Comparison of ENCODE assay signal across 1 cellular context in the genomic region with DNA sequence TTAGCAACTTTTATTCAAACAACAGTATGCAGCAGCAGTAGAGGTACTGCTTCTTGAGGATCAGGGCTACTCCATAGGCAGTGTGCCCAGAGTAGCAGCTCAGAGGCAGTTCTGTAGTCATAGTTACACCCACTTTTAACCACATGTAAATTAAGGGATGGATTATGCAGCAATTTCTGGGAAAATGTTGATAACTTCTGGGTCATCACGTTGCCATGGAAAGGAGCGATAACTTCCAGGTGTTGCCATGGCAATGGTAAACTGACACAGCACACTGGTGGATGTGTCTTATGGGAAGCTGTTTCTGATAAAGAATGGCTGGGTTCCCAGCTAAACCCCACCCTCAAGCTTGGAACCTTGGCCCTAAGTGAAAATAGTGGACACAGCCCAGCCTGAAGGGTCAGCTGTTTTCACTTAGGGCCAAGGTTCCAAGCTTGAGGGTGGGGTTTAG.
TF ChIP-seq lines count a peak whose summit lies in the region.

No MANE protein-coding gene starts in this region.

TF ChIP-seq in K562, 482 proteins besides CTCF, POLR2A, EP300 and RAD21 (continued from another document and continues in another):
- TF ChIP-seq SAFB (IDR thresholded peaks at IDR 0.05; ENCODE audit: borderline replicate concordance, low read depth, low read length) (no peak), SMC3 (conservative IDR thresholded peaks at IDR 0.05; ENCODE audit: insufficient read depth, low read depth, low read length) (no peak), PHB2 (IDR thresholded peaks at IDR 0.05; ENCODE audit: low read depth) (no peak), CTBP1 (IDR thresholded peaks at IDR 0.05; ENCODE audit: borderline replicate concordance) (peak; percentile 95), ESRRB (CRISPR knock-in tag; IDR thresholded peaks at IDR 0.05; ENCODE audit: borderline replicate concordance) (no peak), SNIP1 (IDR thresholded peaks at IDR 0.05; ENCODE audit: low read depth) (no peak), KLF13 (tag; IDR thresholded peaks at IDR 0.05; ENCODE audit: borderline replicate concordance, low read depth) (no peak), SIX5 (IDR thresholded peaks at IDR 0.05; ENCODE audit: borderline replicate concordance in 1 of 2, insufficient read depth in 1 of 2, low read depth in 1 of 2, low read length in 2 of 2) (no peak), EP400 (IDR thresholded peaks at IDR 0.05) (no peak), MYNN (IDR thresholded peaks at IDR 0.05) (peak; percentile 91), MYNN (CRISPR knock-in tag; IDR thresholded peaks at IDR 0.05) (peak; percentile 51; the same call in 1 of the 2 replicates), NR2C2 (CRISPR knock-in tag; IDR thresholded peaks at IDR 0.05) (no peak), NR2C2 (tag; IDR thresholded peaks at IDR 0.05) (peak; percentile 47; the same call in 1 of the 2 replicates), BRD9 (IDR thresholded peaks at IDR 0.05; ENCODE audit: low read depth, partially characterized antibody) (no peak), ZNF445 (CRISPR knock-in tag; IDR thresholded peaks at IDR 0.05; ENCODE audit: low read depth) (no peak), BMI1 (IDR thresholded peaks at IDR 0.05; ENCODE audit: low read length) (peak; percentile 99), NCOA6 (IDR thresholded peaks at IDR 0.05) (no peak)
- TF ChIP-seq, protein P1, sequence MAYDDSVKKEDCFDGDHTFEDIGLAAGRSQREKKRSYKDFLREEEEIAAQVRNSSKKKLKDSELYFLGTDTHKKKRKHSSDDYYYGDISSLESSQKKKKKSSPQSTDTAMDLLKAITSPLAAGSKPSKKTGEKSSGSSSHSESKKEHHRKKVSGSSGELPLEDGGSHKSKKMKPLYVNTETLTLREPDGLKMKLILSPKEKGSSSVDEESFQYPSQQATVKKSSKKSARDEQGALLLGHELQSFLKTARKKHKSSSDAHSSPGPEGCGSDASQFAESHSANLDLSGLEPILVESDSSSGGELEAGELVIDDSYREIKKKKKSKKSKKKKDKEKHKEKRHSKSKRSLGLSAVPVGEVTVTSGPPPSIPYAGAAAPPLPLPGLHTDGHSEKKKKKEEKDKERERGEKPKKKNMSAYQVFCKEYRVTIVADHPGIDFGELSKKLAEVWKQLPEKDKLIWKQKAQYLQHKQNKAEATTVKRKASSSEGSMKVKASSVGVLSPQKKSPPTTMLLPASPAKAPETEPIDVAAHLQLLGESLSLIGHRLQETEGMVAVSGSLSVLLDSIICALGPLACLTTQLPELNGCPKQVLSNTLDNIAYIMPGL (CRISPR knock-in tag; IDR thresholded peaks at IDR 0.05) = no peak
- TF ChIP-seq, protein P2, sequence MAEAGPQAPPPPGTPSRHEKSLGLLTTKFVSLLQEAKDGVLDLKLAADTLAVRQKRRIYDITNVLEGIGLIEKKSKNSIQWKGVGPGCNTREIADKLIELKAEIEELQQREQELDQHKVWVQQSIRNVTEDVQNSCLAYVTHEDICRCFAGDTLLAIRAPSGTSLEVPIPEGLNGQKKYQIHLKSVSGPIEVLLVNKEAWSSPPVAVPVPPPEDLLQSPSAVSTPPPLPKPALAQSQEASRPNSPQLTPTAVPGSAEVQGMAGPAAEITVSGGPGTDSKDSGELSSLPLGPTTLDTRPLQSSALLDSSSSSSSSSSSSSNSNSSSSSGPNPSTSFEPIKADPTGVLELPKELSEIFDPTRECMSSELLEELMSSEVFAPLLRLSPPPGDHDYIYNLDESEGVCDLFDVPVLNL (CRISPR knock-in tag; IDR thresholded peaks at IDR 0.05; ENCODE audit: low read depth) = no peak
- TF ChIP-seq, protein P3, sequence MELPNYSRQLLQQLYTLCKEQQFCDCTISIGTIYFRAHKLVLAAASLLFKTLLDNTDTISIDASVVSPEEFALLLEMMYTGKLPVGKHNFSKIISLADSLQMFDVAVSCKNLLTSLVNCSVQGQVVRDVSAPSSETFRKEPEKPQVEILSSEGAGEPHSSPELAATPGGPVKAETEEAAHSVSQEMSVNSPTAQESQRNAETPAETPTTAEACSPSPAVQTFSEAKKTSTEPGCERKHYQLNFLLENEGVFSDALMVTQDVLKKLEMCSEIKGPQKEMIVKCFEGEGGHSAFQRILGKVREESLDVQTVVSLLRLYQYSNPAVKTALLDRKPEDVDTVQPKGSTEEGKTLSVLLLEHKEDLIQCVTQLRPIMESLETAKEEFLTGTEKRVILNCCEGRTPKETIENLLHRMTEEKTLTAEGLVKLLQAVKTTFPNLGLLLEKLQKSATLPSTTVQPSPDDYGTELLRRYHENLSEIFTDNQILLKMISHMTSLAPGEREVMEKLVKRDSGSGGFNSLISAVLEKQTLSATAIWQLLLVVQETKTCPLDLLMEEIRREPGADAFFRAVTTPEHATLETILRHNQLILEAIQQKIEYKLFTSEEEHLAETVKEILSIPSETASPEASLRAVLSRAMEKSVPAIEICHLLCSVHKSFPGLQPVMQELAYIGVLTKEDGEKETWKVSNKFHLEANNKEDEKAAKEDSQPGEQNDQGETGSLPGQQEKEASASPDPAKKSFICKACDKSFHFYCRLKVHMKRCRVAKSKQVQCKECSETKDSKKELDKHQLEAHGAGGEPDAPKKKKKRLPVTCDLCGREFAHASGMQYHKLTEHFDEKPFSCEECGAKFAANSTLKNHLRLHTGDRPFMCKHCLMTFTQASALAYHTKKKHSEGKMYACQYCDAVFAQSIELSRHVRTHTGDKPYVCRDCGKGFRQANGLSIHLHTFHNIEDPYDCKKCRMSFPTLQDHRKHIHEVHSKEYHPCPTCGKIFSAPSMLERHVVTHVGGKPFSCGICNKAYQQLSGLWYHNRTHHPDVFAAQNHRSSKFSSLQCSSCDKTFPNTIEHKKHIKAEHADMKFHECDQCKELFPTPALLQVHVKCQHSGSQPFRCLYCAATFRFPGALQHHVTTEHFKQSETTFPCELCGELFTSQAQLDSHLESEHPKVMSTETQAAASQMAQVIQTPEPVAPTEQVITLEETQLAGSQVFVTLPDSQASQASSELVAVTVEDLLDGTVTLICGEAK (IDR thresholded peaks at IDR 0.05) = peak; percentile 58; the same call in 1 of the 2 replicates
- TF ChIP-seq, protein P3 (CRISPR knock-in tag; IDR thresholded peaks at IDR 0.05) = no peak
- TF ChIP-seq, protein P4, sequence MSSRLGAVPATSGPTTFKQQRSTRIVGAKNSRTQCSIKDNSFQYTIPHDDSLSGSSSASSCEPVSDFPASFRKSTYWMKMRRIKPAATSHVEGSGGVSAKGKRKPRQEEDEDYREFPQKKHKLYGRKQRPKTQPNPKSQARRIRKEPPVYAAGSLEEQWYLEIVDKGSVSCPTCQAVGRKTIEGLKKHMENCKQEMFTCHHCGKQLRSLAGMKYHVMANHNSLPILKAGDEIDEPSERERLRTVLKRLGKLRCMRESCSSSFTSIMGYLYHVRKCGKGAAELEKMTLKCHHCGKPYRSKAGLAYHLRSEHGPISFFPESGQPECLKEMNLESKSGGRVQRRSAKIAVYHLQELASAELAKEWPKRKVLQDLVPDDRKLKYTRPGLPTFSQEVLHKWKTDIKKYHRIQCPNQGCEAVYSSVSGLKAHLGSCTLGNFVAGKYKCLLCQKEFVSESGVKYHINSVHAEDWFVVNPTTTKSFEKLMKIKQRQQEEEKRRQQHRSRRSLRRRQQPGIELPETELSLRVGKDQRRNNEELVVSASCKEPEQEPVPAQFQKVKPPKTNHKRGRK (tag; IDR thresholded peaks at IDR 0.05) = no peak
- TF ChIP-seq, protein P5, sequence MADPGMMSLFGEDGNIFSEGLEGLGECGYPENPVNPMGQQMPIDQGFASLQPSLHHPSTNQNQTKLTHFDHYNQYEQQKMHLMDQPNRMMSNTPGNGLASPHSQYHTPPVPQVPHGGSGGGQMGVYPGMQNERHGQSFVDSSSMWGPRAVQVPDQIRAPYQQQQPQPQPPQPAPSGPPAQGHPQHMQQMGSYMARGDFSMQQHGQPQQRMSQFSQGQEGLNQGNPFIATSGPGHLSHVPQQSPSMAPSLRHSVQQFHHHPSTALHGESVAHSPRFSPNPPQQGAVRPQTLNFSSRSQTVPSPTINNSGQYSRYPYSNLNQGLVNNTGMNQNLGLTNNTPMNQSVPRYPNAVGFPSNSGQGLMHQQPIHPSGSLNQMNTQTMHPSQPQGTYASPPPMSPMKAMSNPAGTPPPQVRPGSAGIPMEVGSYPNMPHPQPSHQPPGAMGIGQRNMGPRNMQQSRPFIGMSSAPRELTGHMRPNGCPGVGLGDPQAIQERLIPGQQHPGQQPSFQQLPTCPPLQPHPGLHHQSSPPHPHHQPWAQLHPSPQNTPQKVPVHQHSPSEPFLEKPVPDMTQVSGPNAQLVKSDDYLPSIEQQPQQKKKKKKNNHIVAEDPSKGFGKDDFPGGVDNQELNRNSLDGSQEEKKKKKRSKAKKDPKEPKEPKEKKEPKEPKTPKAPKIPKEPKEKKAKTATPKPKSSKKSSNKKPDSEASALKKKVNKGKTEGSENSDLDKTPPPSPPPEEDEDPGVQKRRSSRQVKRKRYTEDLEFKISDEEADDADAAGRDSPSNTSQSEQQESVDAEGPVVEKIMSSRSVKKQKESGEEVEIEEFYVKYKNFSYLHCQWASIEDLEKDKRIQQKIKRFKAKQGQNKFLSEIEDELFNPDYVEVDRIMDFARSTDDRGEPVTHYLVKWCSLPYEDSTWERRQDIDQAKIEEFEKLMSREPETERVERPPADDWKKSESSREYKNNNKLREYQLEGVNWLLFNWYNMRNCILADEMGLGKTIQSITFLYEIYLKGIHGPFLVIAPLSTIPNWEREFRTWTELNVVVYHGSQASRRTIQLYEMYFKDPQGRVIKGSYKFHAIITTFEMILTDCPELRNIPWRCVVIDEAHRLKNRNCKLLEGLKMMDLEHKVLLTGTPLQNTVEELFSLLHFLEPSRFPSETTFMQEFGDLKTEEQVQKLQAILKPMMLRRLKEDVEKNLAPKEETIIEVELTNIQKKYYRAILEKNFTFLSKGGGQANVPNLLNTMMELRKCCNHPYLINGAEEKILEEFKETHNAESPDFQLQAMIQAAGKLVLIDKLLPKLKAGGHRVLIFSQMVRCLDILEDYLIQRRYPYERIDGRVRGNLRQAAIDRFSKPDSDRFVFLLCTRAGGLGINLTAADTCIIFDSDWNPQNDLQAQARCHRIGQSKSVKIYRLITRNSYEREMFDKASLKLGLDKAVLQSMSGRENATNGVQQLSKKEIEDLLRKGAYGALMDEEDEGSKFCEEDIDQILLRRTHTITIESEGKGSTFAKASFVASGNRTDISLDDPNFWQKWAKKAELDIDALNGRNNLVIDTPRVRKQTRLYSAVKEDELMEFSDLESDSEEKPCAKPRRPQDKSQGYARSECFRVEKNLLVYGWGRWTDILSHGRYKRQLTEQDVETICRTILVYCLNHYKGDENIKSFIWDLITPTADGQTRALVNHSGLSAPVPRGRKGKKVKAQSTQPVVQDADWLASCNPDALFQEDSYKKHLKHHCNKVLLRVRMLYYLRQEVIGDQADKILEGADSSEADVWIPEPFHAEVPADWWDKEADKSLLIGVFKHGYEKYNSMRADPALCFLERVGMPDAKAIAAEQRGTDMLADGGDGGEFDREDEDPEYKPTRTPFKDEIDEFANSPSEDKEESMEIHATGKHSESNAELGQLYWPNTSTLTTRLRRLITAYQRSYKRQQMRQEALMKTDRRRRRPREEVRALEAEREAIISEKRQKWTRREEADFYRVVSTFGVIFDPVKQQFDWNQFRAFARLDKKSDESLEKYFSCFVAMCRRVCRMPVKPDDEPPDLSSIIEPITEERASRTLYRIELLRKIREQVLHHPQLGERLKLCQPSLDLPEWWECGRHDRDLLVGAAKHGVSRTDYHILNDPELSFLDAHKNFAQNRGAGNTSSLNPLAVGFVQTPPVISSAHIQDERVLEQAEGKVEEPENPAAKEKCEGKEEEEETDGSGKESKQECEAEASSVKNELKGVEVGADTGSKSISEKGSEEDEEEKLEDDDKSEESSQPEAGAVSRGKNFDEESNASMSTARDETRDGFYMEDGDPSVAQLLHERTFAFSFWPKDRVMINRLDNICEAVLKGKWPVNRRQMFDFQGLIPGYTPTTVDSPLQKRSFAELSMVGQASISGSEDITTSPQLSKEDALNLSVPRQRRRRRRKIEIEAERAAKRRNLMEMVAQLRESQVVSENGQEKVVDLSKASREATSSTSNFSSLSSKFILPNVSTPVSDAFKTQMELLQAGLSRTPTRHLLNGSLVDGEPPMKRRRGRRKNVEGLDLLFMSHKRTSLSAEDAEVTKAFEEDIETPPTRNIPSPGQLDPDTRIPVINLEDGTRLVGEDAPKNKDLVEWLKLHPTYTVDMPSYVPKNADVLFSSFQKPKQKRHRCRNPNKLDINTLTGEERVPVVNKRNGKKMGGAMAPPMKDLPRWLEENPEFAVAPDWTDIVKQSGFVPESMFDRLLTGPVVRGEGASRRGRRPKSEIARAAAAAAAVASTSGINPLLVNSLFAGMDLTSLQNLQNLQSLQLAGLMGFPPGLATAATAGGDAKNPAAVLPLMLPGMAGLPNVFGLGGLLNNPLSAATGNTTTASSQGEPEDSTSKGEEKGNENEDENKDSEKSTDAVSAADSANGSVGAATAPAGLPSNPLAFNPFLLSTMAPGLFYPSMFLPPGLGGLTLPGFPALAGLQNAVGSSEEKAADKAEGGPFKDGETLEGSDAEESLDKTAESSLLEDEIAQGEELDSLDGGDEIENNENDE (IDR thresholded peaks at IDR 0.05; ENCODE audit: low read depth, low read length) = no peak
- TF ChIP-seq, protein P6, sequence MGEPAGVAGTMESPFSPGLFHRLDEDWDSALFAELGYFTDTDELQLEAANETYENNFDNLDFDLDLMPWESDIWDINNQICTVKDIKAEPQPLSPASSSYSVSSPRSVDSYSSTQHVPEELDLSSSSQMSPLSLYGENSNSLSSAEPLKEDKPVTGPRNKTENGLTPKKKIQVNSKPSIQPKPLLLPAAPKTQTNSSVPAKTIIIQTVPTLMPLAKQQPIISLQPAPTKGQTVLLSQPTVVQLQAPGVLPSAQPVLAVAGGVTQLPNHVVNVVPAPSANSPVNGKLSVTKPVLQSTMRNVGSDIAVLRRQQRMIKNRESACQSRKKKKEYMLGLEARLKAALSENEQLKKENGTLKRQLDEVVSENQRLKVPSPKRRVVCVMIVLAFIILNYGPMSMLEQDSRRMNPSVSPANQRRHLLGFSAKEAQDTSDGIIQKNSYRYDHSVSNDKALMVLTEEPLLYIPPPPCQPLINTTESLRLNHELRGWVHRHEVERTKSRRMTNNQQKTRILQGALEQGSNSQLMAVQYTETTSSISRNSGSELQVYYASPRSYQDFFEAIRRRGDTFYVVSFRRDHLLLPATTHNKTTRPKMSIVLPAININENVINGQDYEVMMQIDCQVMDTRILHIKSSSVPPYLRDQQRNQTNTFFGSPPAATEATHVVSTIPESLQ (CRISPR knock-in tag; IDR thresholded peaks at IDR 0.05) = no peak
